8 cellular contexts compared by ENCODE assay signal in the genomic region with DNA sequence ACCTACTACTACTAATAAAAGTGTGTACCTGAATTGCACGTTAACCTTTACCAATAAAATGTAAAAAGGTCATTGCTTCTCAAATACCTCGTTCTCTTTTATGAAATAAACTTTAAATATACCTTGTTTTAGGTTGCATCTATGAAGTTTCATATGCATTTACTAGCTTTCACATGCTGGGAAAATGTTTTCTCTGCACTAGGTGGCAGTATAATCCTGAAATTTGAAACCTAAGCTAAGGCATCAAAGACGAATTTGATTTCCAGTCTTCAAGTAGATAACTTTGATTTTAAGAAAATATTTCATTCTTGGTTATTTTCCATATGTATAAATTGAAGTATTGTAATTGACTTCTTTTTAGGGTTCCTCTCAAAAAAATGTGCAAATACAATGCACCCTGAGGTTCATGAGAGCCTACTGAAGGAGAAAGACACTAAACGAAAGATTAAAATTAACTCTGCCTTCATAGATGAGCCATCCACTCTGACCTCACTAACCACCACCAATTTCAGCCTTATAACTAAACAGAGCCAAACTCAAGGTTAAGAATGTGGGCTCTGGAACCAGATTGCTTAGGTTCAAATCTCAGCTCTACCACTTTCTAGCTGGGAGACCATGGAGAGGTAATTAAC. TPM values are rescaled to one million over a fixed set of nuclear protein-coding genes. Genes with fewer than 3 reads are reported as not detected.
DNase-seq lines count a peak whose midpoint lies in the region; ATAC-seq, FAIRE-seq and TF ChIP-seq lines count a peak whose summit lies in the region.

No MANE protein-coding gene starts in this region.

- intact Hi-C loops in kidney (cut with DNase I): no loop called here

- H3K27me3 ChIP-seq in MM.1S (replicated peaks; ENCODE audit: insufficient read depth, low read length): peaks cover 46% of the 10 kb centered on the region

- no peak overlapping the region for H3K9ac ChIP-seq in MM.1S (ENCODE audit: low read length)
- H3K9ac ChIP-seq in kidney (ENCODE audit: low read length in 2 of 2): no peak overlapping the region

- peaks cover 11% of the 10 kb centered on the region for H3K27me3 Mint-ChIP-seq in T-helper 2 cell treated with Interferon-gamma antibody and Interleukin-4, amounts not matched to agents 5 μg/mL and 100 μg/mL, for 36 hours (ENCODE audit: low read depth)

- no peaks in the 10 kb centered on the region for H3K9me3 ChIP-seq in MM.1S (replicated peaks; ENCODE audit: insufficient read depth, low read length)
- H3K9me3 ChIP-seq in kidney (ENCODE audit: control insufficient read depth in 1 of 2, low read length in 2 of 2): no peaks in the 10 kb centered on the region

- no peak overlapping the region for H2AFZ ChIP-seq in MM.1S (ENCODE audit: low read length)

- ATAC-seq in HG02610 (IDR thresholded peaks at IDR 0.05; ENCODE audit: unreplicated experiment): no peak

- no peaks in the 10 kb centered on the region for H3K79me2 ChIP-seq in MM.1S (ENCODE audit: low read length)

- H3K9me2 ChIP-seq in MM.1S (replicated peaks; ENCODE audit: insufficient read depth, low read length): no peaks in the 10 kb centered on the region

- H3K27ac ChIP-seq in MM.1S (ENCODE audit: low read length) (no peak overlapping the region), kidney (ENCODE audit: low read depth in 2 of 2, low read length in 2 of 2) (no peak overlapping the region)

- no peaks in the 10 kb centered on the region for H3K36me3 ChIP-seq in MM.1S (replicated peaks; ENCODE audit: insufficient read depth, low read length)
- no peaks in the 10 kb centered on the region for H3K36me3 ChIP-seq in kidney (ENCODE audit: control insufficient read depth in 1 of 2, insufficient read depth in 2 of 2, low read length in 2 of 2)

- no peaks in the 10 kb centered on the region for H4K20me1 ChIP-seq in MM.1S (ENCODE audit: insufficient read depth, low read length)

- TF ChIP-seq CTCF in MM.1S (IDR thresholded peaks at IDR 0.05; ENCODE audit: low read length) (peak; percentile 72), kidney (IDR thresholded peaks at IDR 0.05; ENCODE audit: borderline replicate concordance, extremely low read depth, insufficient read depth) (peak; percentile 52)

- peak; percentile 97 for FAIRE-seq in kidney (lab: Jason Lieb, UNC)

- no peaks in the 10 kb centered on the region for H3K36me3 Mint-ChIP-seq in T-helper 2 cell treated with Interferon-gamma antibody and Interleukin-4, amounts not matched to agents 5 μg/mL and 100 μg/mL, for 36 hours (ENCODE audit: low read depth)

- no peaks in the 10 kb centered on the region for H3K9me3 Mint-ChIP-seq in T-helper 2 cell treated with Interferon-gamma antibody and Interleukin-4, amounts not matched to agents 5 μg/mL and 100 μg/mL, for 36 hours

- H3F3A ChIP-seq in MM.1S (ENCODE audit: insufficient read depth, low read length): peaks cover 10% of the 10 kb centered on the region

- DNase-seq in NCI-H82 (lab: John Stamatoyannopoulos, UW): peak; percentile 60
- no peak for DNase-seq in NCI-H82 treated with DMSO at 0.1 percent for 48 hours (lab: John Stamatoyannopoulos, UW; ENCODE audit: unreplicated experiment)
- peak; percentile 65 for DNase-seq in MM.1S
- DNase-seq in amniotic stem cell (lab: John Stamatoyannopoulos, UW): peak; percentile 17
- no peak for DNase-seq in kidney
- DNase-seq in stimulated activated CD4-positive, alpha-beta T cell treated with anti-CD3 and anti-CD28 coated beads, Interleukin-12 subunit alpha, Interleukin-12 subunit beta, amount 100 ng/mL, for 4 hours: no peak
- DNase-seq in T-helper 2 cell treated with Interferon-gamma antibody and Interleukin-4, amounts not matched to agents 5 μg/mL and 100 μg/mL, for 36 hours (ENCODE audit: low spot score): no peak

- no peak overlapping the region for H3K4me3 ChIP-seq in MM.1S (ENCODE audit: low read length)
- no peak overlapping the region for H3K4me3 ChIP-seq in kidney (ENCODE audit: low read length in 2 of 2)

- H3K4me3 Mint-ChIP-seq in T-helper 2 cell treated with Interferon-gamma antibody and Interleukin-4, amounts not matched to agents 5 μg/mL and 100 μg/mL, for 36 hours: no peak overlapping the region

- no peak overlapping the region for H3K4me2 ChIP-seq in MM.1S (ENCODE audit: low read depth, low read length)

- H3K4me1 Mint-ChIP-seq in T-helper 2 cell treated with Interferon-gamma antibody and Interleukin-4, amounts not matched to agents 5 μg/mL and 100 μg/mL, for 36 hours (ENCODE audit: low read depth): no peaks in the 10 kb centered on the region

- no peak overlapping the region for H3K27ac Mint-ChIP-seq in T-helper 2 cell treated with Interferon-gamma antibody and Interleukin-4, amounts not matched to agents 5 μg/mL and 100 μg/mL, for 36 hours

- peaks cover 24% of the 10 kb centered on the region for H3K4me1 ChIP-seq in MM.1S (ENCODE audit: low read length)
- H3K4me1 ChIP-seq in kidney (ENCODE audit: control insufficient read depth in 1 of 2, insufficient read depth in 1 of 2, low read depth in 1 of 2, low read length in 2 of 2): no peaks in the 10 kb centered on the region

RNA-seq across cellular contexts. Expression of a gene that starts 7.3 kb away (rescaled TPM):
- total RNA-seq in kidney: 0.22 TPM
- polyA plus RNA-seq in kidney (ENCODE audit: insufficient read depth, low read depth, low replicate concordance): 0.19 TPM

Comparison
In these comparisons a context has a peak if more than half of its experiments do, and no peak if none do; other contexts are left out.
1. DNase-seq: peak in NCI-H82 (single experiment), MM.1S (single experiment) and amniotic stem cell (single experiment); none in NCI-H82 treated with DMSO at 0.1 percent for 48 hours (single experiment), kidney (single experiment), stimulated activated CD4-positive, alpha-beta T cell treated with anti-CD3 and anti-CD28 coated beads, Interleukin-12 subunit alpha, Interleukin-12 subunit beta, amount 100 ng/mL, for 4 hours (single experiment) and T-helper 2 cell treated with Interferon-gamma antibody and Interleukin-4, amounts not matched to agents 5 μg/mL and 100 μg/mL, for 36 hours (single experiment).